ENCODE assay signal across 17 cellular contexts in genomic region chr12:49984476-49984890, GRCh38. TPM values are rescaled to one million over a fixed set of nuclear protein-coding genes. Genes with fewer than 3 reads are reported as not detected.
A peak's percentile ranks its signal among the peaks of the same experiment; 100 is the strongest.
DNase-seq lines count a peak whose midpoint lies in the region; ATAC-seq and TF ChIP-seq lines count a peak whose summit lies in the region.
"Had no signal": no experiment of that assay in that cellular context is flagged by ENCODE, and none has a peak within 500 bp of the region (broad histone marks: within the 10 kb centered on the region; RNA-seq: fewer than 3 reads in every experiment).

No MANE protein-coding gene starts in this region.

- peaks cover 33% of the 10 kb centered on the region for H3F3A ChIP-seq in neural progenitor cell (ENCODE audit: low read depth)

- peaks cover 30% of the 10 kb centered on the region for H3K4me1 ChIP-seq in neural progenitor cell

- peak overlapping the region; percentile 47 for H3K4me3 Mint-ChIP-seq in neural progenitor cell
- H3K4me3 Mint-ChIP-seq in activated T-helper 17 cell treated with anti-CD3 and anti-CD28 coated beads, Interleukin-2, amount 50 U/mL, for 72 hours, result no peak overlapping the region
- H3K4me3 Mint-ChIP-seq: activated CD8-positive, alpha-beta T cell treated with anti-CD3 and anti-CD28 coated beads for 36 hours; B cell; memory B cell had no signal

- no peak overlapping the region for H2AFZ ChIP-seq in neural progenitor cell (replicated peaks)

- no peaks in the 10 kb centered on the region for H3K79me2 ChIP-seq in neural progenitor cell (ENCODE audit: low read depth)

- DNase-seq in D341Med (ENCODE audit: low spot score) (peak; percentile 84), NCI-H1694 treated with DMSO at 0.1 percent for 48 hours (lab: John Stamatoyannopoulos, UW) (peak; percentile 50), cerebellar cortex (ENCODE audit: low spot score) (peak; percentile 23), neural progenitor cell (ENCODE audit: low spot score) (peak; percentile 45)
- DNase-seq in activated CD4-positive, alpha-beta T cell treated with anti-CD3 and anti-CD28 coated beads for 1 hour, result no peak
- DNase-seq: activated CD8-positive, alpha-beta T cell treated with anti-CD3 and anti-CD28 coated beads for 36 hours; DND-41; NCI-H187 treated with DMSO at 0.1 percent for 48 hours; NCI-H526 treated with DMSO at 0.1 percent for 48 hours had no signal

- no peak overlapping the region for H3K4me3 ChIP-seq in neural progenitor cell
- H3K4me3 ChIP-seq: SJSA1 had no signal

- no peak for TF ChIP-seq CTCF in neural progenitor cell (IDR thresholded peaks at IDR 0.05)

- no peaks in the 10 kb centered on the region for H3K9me3 Mint-ChIP-seq in neural progenitor cell
- no peaks in the 10 kb centered on the region for H3K9me3 Mint-ChIP-seq in activated T-helper 17 cell treated with anti-CD3 and anti-CD28 coated beads, Interleukin-2, amount 50 U/mL, for 72 hours
- H3K9me3 Mint-ChIP-seq: activated CD8-positive, alpha-beta T cell treated with anti-CD3 and anti-CD28 coated beads for 36 hours; memory B cell had no signal

- peaks cover 8% of the 10 kb centered on the region for H3K27me3 Mint-ChIP-seq in neural progenitor cell (ENCODE audit: insufficient read depth, low read depth)
- no peaks in the 10 kb centered on the region for H3K27me3 Mint-ChIP-seq in activated T-helper 17 cell treated with anti-CD3 and anti-CD28 coated beads, Interleukin-2, amount 50 U/mL, for 72 hours
- H3K27me3 Mint-ChIP-seq: activated CD8-positive, alpha-beta T cell treated with anti-CD3 and anti-CD28 coated beads for 36 hours; B cell; memory B cell had no signal

- H3K27ac Mint-ChIP-seq in neural progenitor cell, result no peak overlapping the region
- no peak overlapping the region for H3K27ac Mint-ChIP-seq in activated T-helper 17 cell treated with anti-CD3 and anti-CD28 coated beads, Interleukin-2, amount 50 U/mL, for 72 hours
- H3K27ac Mint-ChIP-seq: activated CD8-positive, alpha-beta T cell treated with anti-CD3 and anti-CD28 coated beads for 36 hours; B cell; memory B cell had no signal

- H3K27ac ChIP-seq in neural progenitor cell, result peak overlapping the region; percentile 51
- H3K27ac ChIP-seq: SJSA1 had no signal

- H3K36me3 ChIP-seq in neural progenitor cell, result no peaks in the 10 kb centered on the region

- no peak overlapping the region for H3K9ac ChIP-seq in neural progenitor cell

- no peak for ATAC-seq in activated T-helper 17 cell treated with anti-CD3 and anti-CD28 coated beads, Interleukin-2, amount 50 U/mL, for 72 hours (replicated peaks)
- ATAC-seq in HG03457 (IDR thresholded peaks at IDR 0.05; ENCODE audit: unreplicated experiment) (no peak), HG02973 (IDR thresholded peaks at IDR 0.05; ENCODE audit: unreplicated experiment) (no peak)
- ATAC-seq: activated CD8-positive, alpha-beta T cell treated with anti-CD3 and anti-CD28 coated beads for 36 hours had no signal

- peak overlapping the region; percentile 27 for H3K4me2 ChIP-seq in neural progenitor cell

- no peaks in the 10 kb centered on the region for H3K27me3 ChIP-seq in neural progenitor cell
- H3K27me3 ChIP-seq: SJSA1 had no signal

- peaks cover 24% of the 10 kb centered on the region for H4K20me1 ChIP-seq in neural progenitor cell (ENCODE audit: low read depth)

- H3K9me3 ChIP-seq in neural progenitor cell (ENCODE audit: low read depth), result no peaks in the 10 kb centered on the region
- H3K9me3 ChIP-seq: SJSA1 had no signal

- H3K36me3 Mint-ChIP-seq in neural progenitor cell, result peaks cover 8% of the 10 kb centered on the region
- peaks cover 29% of the 10 kb centered on the region for H3K36me3 Mint-ChIP-seq in activated T-helper 17 cell treated with anti-CD3 and anti-CD28 coated beads, Interleukin-2, amount 50 U/mL, for 72 hours (ENCODE audit: low read depth)

- H3K4me1 Mint-ChIP-seq in neural progenitor cell, result peaks cover 48% of the 10 kb centered on the region
- H3K4me1 Mint-ChIP-seq in activated T-helper 17 cell treated with anti-CD3 and anti-CD28 coated beads, Interleukin-2, amount 50 U/mL, for 72 hours, result peaks cover 10% of the 10 kb centered on the region
- H3K4me1 Mint-ChIP-seq: B cell had no signal

RNA-seq across cellular contexts. Expression of gene AQP6, which starts 11.7 kb away (rescaled TPM):
- 0.12 TPM in 1 of 2 replicates, not detected in the other for total RNA-seq in neural progenitor cell (ENCODE audit: low replicate concordance)
- not detected for total RNA-seq in activated T-helper 17 cell treated with anti-CD3 and anti-CD28 coated beads, Interleukin-2, amount 50 U/mL, for 72 hours
- total RNA-seq: activated CD8-positive, alpha-beta T cell treated with anti-CD3 and anti-CD28 coated beads for 36 hours; B cell; fibroblast of villous mesenchyme; SJSA1 had no signal

RNA-seq across cellular contexts. Expression of gene AQP5, which starts 22.8 kb away (rescaled TPM):
- total RNA-seq in neural progenitor cell (ENCODE audit: low replicate concordance), result 0.09 TPM in 1 of 2 replicates, not detected in the other
- not detected for total RNA-seq in activated T-helper 17 cell treated with anti-CD3 and anti-CD28 coated beads, Interleukin-2, amount 50 U/mL, for 72 hours
- total RNA-seq: activated CD8-positive, alpha-beta T cell treated with anti-CD3 and anti-CD28 coated beads for 36 hours; B cell; fibroblast of villous mesenchyme; omental fat pad; SJSA1 had no signal

RNA-seq across cellular contexts. Expression of gene AQP2, which starts 33.9 kb away (rescaled TPM):
- total RNA-seq in neural progenitor cell (ENCODE audit: low replicate concordance), result not detected in 2 replicates
- not detected for total RNA-seq in activated T-helper 17 cell treated with anti-CD3 and anti-CD28 coated beads, Interleukin-2, amount 50 U/mL, for 72 hours
- total RNA-seq: activated CD8-positive, alpha-beta T cell treated with anti-CD3 and anti-CD28 coated beads for 36 hours; B cell; fibroblast of villous mesenchyme; omental fat pad; SJSA1 had no signal

RNA-seq across cellular contexts. Expression of gene RACGAP1, which starts 40.8 kb away (rescaled TPM):
- 121 and 149 TPM in 2 replicates for total RNA-seq in neural progenitor cell (ENCODE audit: low replicate concordance)
- 100 to 1,000 TPM; 132 to 145 TPM for total RNA-seq in activated T-helper 17 cell treated with anti-CD3 and anti-CD28 coated beads, Interleukin-2, amount 50 U/mL, for 72 hours
